In the genomic region with DNA sequence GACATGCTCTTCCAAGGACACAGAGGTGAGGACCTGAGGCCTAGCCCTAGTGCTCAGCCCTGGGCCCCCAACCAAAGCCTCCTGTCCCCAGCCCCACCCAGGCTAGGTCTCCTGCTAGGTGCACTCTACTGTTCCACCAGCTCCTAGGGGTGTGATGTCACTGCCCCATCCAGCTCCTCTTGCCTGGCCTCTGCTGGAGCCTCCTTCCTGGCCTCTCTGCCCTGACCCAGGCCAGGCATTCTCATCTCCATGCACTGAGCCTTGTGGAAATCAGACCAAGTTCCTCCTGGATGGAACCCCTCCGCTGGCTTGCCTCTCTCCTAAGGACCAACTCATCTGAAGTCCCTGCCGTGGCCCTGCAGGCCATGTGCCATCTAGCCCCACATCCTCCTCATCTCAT, we compare ENCODE assay signal across 15 cellular contexts.
DNase-seq lines count a peak whose midpoint lies in the region; ATAC-seq and TF ChIP-seq lines count a peak whose summit lies in the region.
"Had no signal": no experiment of that assay in that cellular context is flagged by ENCODE, and none has a peak within 500 bp of the region (broad histone marks: within the 10 kb centered on the region; RNA-seq: fewer than 3 reads in every experiment).

No MANE protein-coding gene starts in this region.

- no peak overlapping the region for H3K4me2 ChIP-seq in neural progenitor cell

- peaks cover 8% of the 10 kb centered on the region for H3K27me3 Mint-ChIP-seq in stimulated activated naive CD8-positive, alpha-beta T cell treated with anti-CD3 and anti-CD28 coated beads, Interleukin-15, amount 100 ng/mL, for 72 hours
- H3K27me3 Mint-ChIP-seq in endothelial cell (ENCODE audit: unreplicated experiment) (peaks cover 11% of the 10 kb centered on the region), neural progenitor cell (ENCODE audit: insufficient read depth, low read depth) (peaks cover 16% of the 10 kb centered on the region)
- H3K27me3 Mint-ChIP-seq in stimulated activated memory B cell treated with anti-CD40 and anti-IgM and Interleukin-4, amounts not matched to agents 10 μg/mL and 1 μg/mL and 100 μg/mL, for 72 hours = peaks cover 13% of the 10 kb centered on the region
- H3K27me3 Mint-ChIP-seq: B cell; CD4-positive, alpha-beta T cell had no signal

- H3K9me3 Mint-ChIP-seq in stimulated activated naive CD8-positive, alpha-beta T cell treated with anti-CD3 and anti-CD28 coated beads, Interleukin-15, amount 100 ng/mL, for 72 hours = no peaks in the 10 kb centered on the region
- H3K9me3 Mint-ChIP-seq in endothelial cell (ENCODE audit: unreplicated experiment) = no peaks in the 10 kb centered on the region
- peaks cover 2% of the 10 kb centered on the region for H3K9me3 Mint-ChIP-seq in neural progenitor cell
- H3K9me3 Mint-ChIP-seq in stimulated activated memory B cell treated with anti-CD40 and anti-IgM and Interleukin-4, amounts not matched to agents 10 μg/mL and 1 μg/mL and 100 μg/mL, for 72 hours = no peaks in the 10 kb centered on the region
- H3K9me3 Mint-ChIP-seq: CD4-positive, alpha-beta T cell had no signal

- TF ChIP-seq CTCF in endothelial cell (IDR thresholded peaks at IDR 0.05; ENCODE audit: unreplicated experiment) = no peak
- TF ChIP-seq CTCF in neural progenitor cell (IDR thresholded peaks at IDR 0.05) = no peak
- no peak for TF ChIP-seq CTCF in foreskin fibroblast (IDR thresholded peaks at IDR 0.05; ENCODE audit: low read depth, low read length)

- H3K36me3 ChIP-seq in neural progenitor cell = no peaks in the 10 kb centered on the region

- H3K79me2 ChIP-seq in neural progenitor cell (ENCODE audit: low read depth) = no peaks in the 10 kb centered on the region

- no peak overlapping the region for H2AFZ ChIP-seq in neural progenitor cell (replicated peaks)

- H3K4me1 Mint-ChIP-seq in stimulated activated naive CD8-positive, alpha-beta T cell treated with anti-CD3 and anti-CD28 coated beads, Interleukin-15, amount 100 ng/mL, for 72 hours = no peaks in the 10 kb centered on the region
- H3K4me1 Mint-ChIP-seq in endothelial cell (ENCODE audit: unreplicated experiment) = no peaks in the 10 kb centered on the region
- peaks cover 23% of the 10 kb centered on the region for H3K4me1 Mint-ChIP-seq in neural progenitor cell
- H3K4me1 Mint-ChIP-seq in stimulated activated memory B cell treated with anti-CD40 and anti-IgM and Interleukin-4, amounts not matched to agents 10 μg/mL and 1 μg/mL and 100 μg/mL, for 72 hours = no peaks in the 10 kb centered on the region
- H3K4me1 Mint-ChIP-seq: B cell had no signal

- no peaks in the 10 kb centered on the region for H3K4me1 ChIP-seq in neural progenitor cell

- H3K27me3 ChIP-seq in neural progenitor cell = peaks cover 59% of the 10 kb centered on the region

- DNase-seq in stimulated activated naive CD8-positive, alpha-beta T cell treated with anti-CD3 and anti-CD28 coated beads, Interleukin-15, amount 100 ng/mL, for 72 hours = no peak
- no peak for DNase-seq in stimulated activated naive CD8-positive, alpha-beta T cell treated with anti-CD3 and anti-CD28 coated beads, Interleukin-15, Interleukin-2, amounts not matched to agents 100 U/mL and 50 U/mL, for 24 hours
- no peak for DNase-seq in endothelial cell (ENCODE audit: low spot score)
- DNase-seq in neural progenitor cell (ENCODE audit: low spot score) = no peak
- no peak for DNase-seq in activated CD4-positive, alpha-beta T cell treated with anti-CD3 and anti-CD28 coated beads, Interleukin-2, amount 50 U/mL, for 48 hours
- no peak for DNase-seq in foreskin fibroblast
- DNase-seq in NOMO-1 treated with DMSO at 0.1 percent for 48 hours (lab: John Stamatoyannopoulos, UW; ENCODE audit: unreplicated experiment) = no peak
- DNase-seq: C1 segment of cervical spinal cord; CD4-positive, alpha-beta T cell; DMS153; GF-D8 had no signal

- H3K9ac ChIP-seq in neural progenitor cell = no peak overlapping the region

- no peak overlapping the region for H3K4me3 ChIP-seq in neural progenitor cell
- H3K4me3 ChIP-seq in foreskin fibroblast (ENCODE audit: low read depth in 1 of 2, low read length in 2 of 2) = no peak overlapping the region

- ATAC-seq in stimulated activated naive CD8-positive, alpha-beta T cell treated with anti-CD3 and anti-CD28 coated beads, Interleukin-15, amount 100 ng/mL, for 72 hours = peak; percentile 15
- no peak for ATAC-seq in stimulated activated naive CD8-positive, alpha-beta T cell treated with anti-CD3 and anti-CD28 coated beads, Interleukin-15, Interleukin-2, amounts not matched to agents 100 U/mL and 50 U/mL, for 24 hours
- peak; percentile 17 for ATAC-seq in stimulated activated memory B cell treated with anti-CD40 and anti-IgM and Interleukin-4, amounts not matched to agents 10 μg/mL and 1 μg/mL and 100 μg/mL, for 72 hours
- ATAC-seq: HCT116 had no signal

- no peak overlapping the region for H3K4me3 Mint-ChIP-seq in stimulated activated naive CD8-positive, alpha-beta T cell treated with anti-CD3 and anti-CD28 coated beads, Interleukin-15, amount 100 ng/mL, for 72 hours
- H3K4me3 Mint-ChIP-seq in endothelial cell (ENCODE audit: unreplicated experiment) (no peak overlapping the region), neural progenitor cell (peak overlapping the region; percentile 17)
- no peak overlapping the region for H3K4me3 Mint-ChIP-seq in stimulated activated memory B cell treated with anti-CD40 and anti-IgM and Interleukin-4, amounts not matched to agents 10 μg/mL and 1 μg/mL and 100 μg/mL, for 72 hours
- H3K4me3 Mint-ChIP-seq: B cell; CD4-positive, alpha-beta T cell had no signal

- H3K27ac Mint-ChIP-seq in stimulated activated naive CD8-positive, alpha-beta T cell treated with anti-CD3 and anti-CD28 coated beads, Interleukin-15, amount 100 ng/mL, for 72 hours = no peak overlapping the region
- H3K27ac Mint-ChIP-seq in endothelial cell (ENCODE audit: unreplicated experiment) = peak overlapping the region; percentile 3
- H3K27ac Mint-ChIP-seq in neural progenitor cell = peak overlapping the region; percentile 74
- H3K27ac Mint-ChIP-seq in stimulated activated memory B cell treated with anti-CD40 and anti-IgM and Interleukin-4, amounts not matched to agents 10 μg/mL and 1 μg/mL and 100 μg/mL, for 72 hours = no peak overlapping the region
- H3K27ac Mint-ChIP-seq: B cell; CD4-positive, alpha-beta T cell had no signal

- no peak overlapping the region for H3K27ac ChIP-seq in neural progenitor cell
- H3K27ac ChIP-seq: HL-60 had no signal

- H3K9me3 ChIP-seq in neural progenitor cell (ENCODE audit: low read depth) = no peaks in the 10 kb centered on the region

- no peaks in the 10 kb centered on the region for H3F3A ChIP-seq in neural progenitor cell (ENCODE audit: low read depth)

- H3K36me3 Mint-ChIP-seq in endothelial cell (ENCODE audit: low read depth, unreplicated experiment) (no peaks in the 10 kb centered on the region), neural progenitor cell (no peaks in the 10 kb centered on the region)
- no peaks in the 10 kb centered on the region for H3K36me3 Mint-ChIP-seq in stimulated activated memory B cell treated with anti-CD40 and anti-IgM and Interleukin-4, amounts not matched to agents 10 μg/mL and 1 μg/mL and 100 μg/mL, for 72 hours

- H4K20me1 ChIP-seq in neural progenitor cell (ENCODE audit: low read depth) = no peaks in the 10 kb centered on the region

Comparison
In these comparisons a context has a peak if more than half of its experiments do, and no peak if none do; other contexts are left out.
1. H3K27ac Mint-ChIP-seq: peak in endothelial cell (single experiment) and neural progenitor cell (single experiment); none in stimulated activated naive CD8-positive, alpha-beta T cell treated with anti-CD3 and anti-CD28 coated beads, Interleukin-15, amount 100 ng/mL, for 72 hours (0 of 2) and stimulated activated memory B cell treated with anti-CD40 and anti-IgM and Interleukin-4, amounts not matched to agents 10 μg/mL and 1 μg/mL and 100 μg/mL, for 72 hours (single experiment).